In genomic region chr12:109085590-109085989, GRCh38 we compare ENCODE assay signal across 26 cellular contexts.
"Had no signal": no experiment of that assay in that cellular context is flagged by ENCODE, and none has a peak within 500 bp of the region (broad histone marks: within the 10 kb centered on the region; RNA-seq: fewer than 3 reads in every experiment).

No MANE protein-coding gene starts in this region.

- H3K9me3 ChIP-seq: Peyer's patch had no signal

- H3K4me3 Mint-ChIP-seq: activated CD4-positive, alpha-beta memory T cell treated with anti-CD3 and anti-CD28 coated beads for 36 hours; activated CD4-positive, alpha-beta T cell treated with anti-CD3 and anti-CD28 coated beads, Interleukin-2, amount 10 ng/mL, durations not matched to agents 24 days and 14 days; activated naive CD4-positive, alpha-beta T cell treated with anti-CD3 and anti-CD28 coated beads, Interleukin-2, amount 10 ng/mL, durations not matched to agents 7 days and 5 days; activated naive CD8-positive, alpha-beta T cell treated with anti-CD3 and anti-CD28 coated beads, Interleukin-2, amount 10 ng/mL, durations not matched to agents 7 days and 5 days; activated T-cell treated with anti-CD3 and anti-CD28 coated beads, Interleukin-2, amount 50 U/mL, for 72 hours; T-helper 1 cell treated with Interleukin-12 subunit alpha and Interleukin-12 subunit beta and Interleukin-4 antibody, amounts not matched to agents 30 μg/mL and 1 μg/mL, for 36 hours; WTC11 had no signal

- DNase-seq: activated CD4-positive, alpha-beta memory T cell treated with anti-CD3 and anti-CD28 coated beads for 36 hours; activated CD4-positive, alpha-beta T cell treated with anti-CD3 and anti-CD28 coated beads, Interleukin-2, amount 10 ng/mL, durations not matched to agents 24 days and 14 days; activated CD4-positive, CD25-positive, alpha-beta regulatory T cell treated with anti-CD3 and anti-CD28 coated beads, Interleukin-2, amount 50 U/mL, for 72 hours; activated CD8-positive, alpha-beta memory T cell treated with anti-CD3 and anti-CD28 coated beads for 24 hours; activated gamma-delta T cell treated with Interleukin-2 at 50 U/mL for 16 hours; activated naive CD4-positive, alpha-beta T cell treated with anti-CD3 and anti-CD28 coated beads, Interleukin-2, amount 10 ng/mL, durations not matched to agents 7 days and 5 days; activated naive CD8-positive, alpha-beta T cell treated with anti-CD3 and anti-CD28 coated beads, Interleukin-2, amount 10 ng/mL, durations not matched to agents 7 days and 5 days; activated T-cell treated with anti-CD3 and anti-CD28 coated beads, Interleukin-2, amount 50 U/mL, for 72 hours; aorta; central memory CD4-positive, alpha-beta T cell; KG1; NCI-H1048; NCI-H146; NCI-H187 treated with DMSO at 0.1 percent for 48 hours; NCI-H2107; NCI-H345; NCI-H510A; NCI-H526 treated with DMSO at 0.1 percent for 48 hours; NCI-H82; OCI-M1; Peyer's patch; SHP77 treated with DMSO at 0.1 percent for 48 hours had no signal

- FAIRE-seq: bronchial epithelial cell had no signal

- H3K4me3 ChIP-seq: Peyer's patch had no signal

- ATAC-seq: activated T-cell treated with anti-CD3 and anti-CD28 coated beads, Interleukin-2, amount 50 U/mL, for 72 hours; WTC11 had no signal

- H3K27me3 ChIP-seq: Peyer's patch had no signal

- H3K9me3 Mint-ChIP-seq: activated CD4-positive, alpha-beta memory T cell treated with anti-CD3 and anti-CD28 coated beads for 36 hours; activated CD4-positive, alpha-beta T cell treated with anti-CD3 and anti-CD28 coated beads, Interleukin-2, amount 10 ng/mL, durations not matched to agents 24 days and 14 days; activated naive CD4-positive, alpha-beta T cell treated with anti-CD3 and anti-CD28 coated beads, Interleukin-2, amount 10 ng/mL, durations not matched to agents 7 days and 5 days; activated naive CD8-positive, alpha-beta T cell treated with anti-CD3 and anti-CD28 coated beads, Interleukin-2, amount 10 ng/mL, durations not matched to agents 7 days and 5 days; activated T-cell treated with anti-CD3 and anti-CD28 coated beads, Interleukin-2, amount 50 U/mL, for 72 hours; activated T-helper 2 cell treated with anti-CD3 and anti-CD28 coated beads, Interferon-gamma antibody, Interleukin-2, Interleukin-4, amounts not matched to agents 10 μg/mL and 5 μg/mL and 100 μg/mL, durations not matched to agents 14 hours and 24 hours and 36 hours; T-helper 1 cell treated with Interleukin-12 subunit alpha and Interleukin-12 subunit beta and Interleukin-4 antibody, amounts not matched to agents 30 μg/mL and 1 μg/mL, for 36 hours; WTC11 had no signal

- H3K4me1 Mint-ChIP-seq: WTC11 had no signal

- H3K27ac Mint-ChIP-seq: activated CD4-positive, alpha-beta memory T cell treated with anti-CD3 and anti-CD28 coated beads for 36 hours; activated CD4-positive, alpha-beta T cell treated with anti-CD3 and anti-CD28 coated beads, Interleukin-2, amount 10 ng/mL, durations not matched to agents 24 days and 14 days; activated naive CD4-positive, alpha-beta T cell treated with anti-CD3 and anti-CD28 coated beads, Interleukin-2, amount 10 ng/mL, durations not matched to agents 7 days and 5 days; activated naive CD8-positive, alpha-beta T cell treated with anti-CD3 and anti-CD28 coated beads, Interleukin-2, amount 10 ng/mL, durations not matched to agents 7 days and 5 days; activated T-cell treated with anti-CD3 and anti-CD28 coated beads, Interleukin-2, amount 50 U/mL, for 72 hours; activated T-helper 2 cell treated with anti-CD3 and anti-CD28 coated beads, Interferon-gamma antibody, Interleukin-2, Interleukin-4, amounts not matched to agents 10 μg/mL and 5 μg/mL and 100 μg/mL, durations not matched to agents 14 hours and 24 hours and 36 hours; T-helper 1 cell treated with Interleukin-12 subunit alpha and Interleukin-12 subunit beta and Interleukin-4 antibody, amounts not matched to agents 30 μg/mL and 1 μg/mL, for 36 hours; WTC11 had no signal

- H3K27me3 Mint-ChIP-seq: activated CD4-positive, alpha-beta memory T cell treated with anti-CD3 and anti-CD28 coated beads for 36 hours; activated CD4-positive, alpha-beta T cell treated with anti-CD3 and anti-CD28 coated beads, Interleukin-2, amount 10 ng/mL, durations not matched to agents 24 days and 14 days; activated naive CD4-positive, alpha-beta T cell treated with anti-CD3 and anti-CD28 coated beads, Interleukin-2, amount 10 ng/mL, durations not matched to agents 7 days and 5 days; activated naive CD8-positive, alpha-beta T cell treated with anti-CD3 and anti-CD28 coated beads, Interleukin-2, amount 10 ng/mL, durations not matched to agents 7 days and 5 days had no signal
